27 cellular contexts compared by ENCODE assay signal in the genomic region with DNA sequence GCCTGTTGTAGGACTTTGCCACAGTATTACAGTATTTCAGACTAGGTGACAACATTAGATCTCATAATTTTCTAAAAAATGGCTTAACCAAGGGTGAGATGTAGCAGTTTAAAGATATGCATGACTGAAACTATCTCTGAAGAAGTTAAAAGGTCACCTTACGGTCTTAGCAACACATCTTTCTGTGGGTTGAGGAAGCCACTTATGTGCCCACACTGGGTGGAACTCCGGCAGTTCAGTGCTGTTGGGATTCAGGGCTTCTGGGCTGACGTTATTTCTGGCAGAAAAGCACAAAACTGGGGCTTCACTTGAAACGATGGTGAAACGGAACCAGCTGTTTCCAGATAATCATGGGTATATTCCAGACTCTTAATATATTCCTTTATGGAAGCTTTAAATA.
"Had no signal": no experiment of that assay in that cellular context is flagged by ENCODE, and none has a peak within 500 bp of the region (broad histone marks: within the 10 kb centered on the region; RNA-seq: fewer than 3 reads in every experiment).

No MANE protein-coding gene starts in this region.

- H3K4me2 ChIP-seq: neural progenitor cell had no signal

- DNase-seq: activated CD4-positive, alpha-beta T cell treated with anti-CD3 and anti-CD28 coated beads for 48 hours; activated CD4-positive, alpha-beta T cell treated with anti-CD3 and anti-CD28 coated beads, Interleukin-2, amount 50 U/mL, for 48 hours; activated CD8-positive, alpha-beta memory T cell treated with anti-CD3 and anti-CD28 coated beads for 24 hours; activated effector memory CD4-positive, alpha-beta T cell treated with Interleukin-2 at 50 U/mL for 16 hours; activated naive CD4-positive, alpha-beta T cell treated with Interleukin-2 at 50 U/mL for 16 hours; anterior cingulate cortex; body of pancreas; colonic mucosa; effector CD8-positive, alpha-beta T cell; esophagus squamous epithelium; kidney glomerular epithelial cell; left lung; lower lobe of right lung; natural killer cell; right lobe of liver; stimulated activated CD4-positive, alpha-beta T cell treated with anti-CD3 and anti-CD28 coated beads, Interleukin-12 subunit alpha, Interleukin-12 subunit beta, amount 100 ng/mL, for 4 hours; stimulated activated CD4-positive, alpha-beta T cell treated with anti-CD3 and anti-CD28 coated beads, Interleukin-4, amount 100 ng/mL, for 1 hour; trophoblast cell; uterus; WERI-Rb-1 had no signal

- H3K9ac ChIP-seq: neural progenitor cell had no signal

- H3K9me3 ChIP-seq: body of pancreas, colonic mucosa, esophagus squamous epithelium, left lung, lower lobe of right lung, right lobe of liver, thoracic aorta, uterus had no signal

- H3K27me3 ChIP-seq: body of pancreas, colonic mucosa, esophagus squamous epithelium, left lung, neural progenitor cell, right lobe of liver, uterus had no signal

- H3K36me3 ChIP-seq: colonic mucosa, esophagus squamous epithelium, left lung, lower lobe of right lung, neural progenitor cell, right lobe of liver, thoracic aorta, uterus, WERI-Rb-1 had no signal

- H3K27ac ChIP-seq: body of pancreas, colonic mucosa, epithelial cell of prostate, esophagus squamous epithelium, left lung, lower lobe of right lung, neural progenitor cell, right lobe of liver, skin epidermis, thoracic aorta, uterus, WERI-Rb-1 had no signal

- H3K4me3 ChIP-seq: body of pancreas, colonic mucosa, esophagus squamous epithelium, left lung, lower lobe of right lung, neural progenitor cell, right lobe of liver, skin epidermis, thoracic aorta, uterus had no signal

- H3K4me1 ChIP-seq: body of pancreas, colonic mucosa, esophagus squamous epithelium, left lung, lower lobe of right lung, right lobe of liver, uterus had no signal

- FAIRE-seq: endometrium had no signal

- H2AFZ ChIP-seq: neural progenitor cell had no signal

- ATAC-seq: activated CD4-positive, CD25-positive, alpha-beta regulatory T cell treated with anti-CD3 and anti-CD28 coated beads, Interleukin-2, amount 50 U/mL, for 24 hours; body of pancreas; left lung; lower lobe of right lung; natural killer cell; right lobe of liver; stimulated activated effector memory CD8-positive, alpha-beta T cell treated with anti-CD3 and anti-CD28 coated beads, Interleukin-12 subunit alpha, Interleukin-12 subunit beta, amount 100 ng/mL, for 72 hours had no signal
